8 cellular contexts compared by ENCODE assay signal in the genomic region with DNA sequence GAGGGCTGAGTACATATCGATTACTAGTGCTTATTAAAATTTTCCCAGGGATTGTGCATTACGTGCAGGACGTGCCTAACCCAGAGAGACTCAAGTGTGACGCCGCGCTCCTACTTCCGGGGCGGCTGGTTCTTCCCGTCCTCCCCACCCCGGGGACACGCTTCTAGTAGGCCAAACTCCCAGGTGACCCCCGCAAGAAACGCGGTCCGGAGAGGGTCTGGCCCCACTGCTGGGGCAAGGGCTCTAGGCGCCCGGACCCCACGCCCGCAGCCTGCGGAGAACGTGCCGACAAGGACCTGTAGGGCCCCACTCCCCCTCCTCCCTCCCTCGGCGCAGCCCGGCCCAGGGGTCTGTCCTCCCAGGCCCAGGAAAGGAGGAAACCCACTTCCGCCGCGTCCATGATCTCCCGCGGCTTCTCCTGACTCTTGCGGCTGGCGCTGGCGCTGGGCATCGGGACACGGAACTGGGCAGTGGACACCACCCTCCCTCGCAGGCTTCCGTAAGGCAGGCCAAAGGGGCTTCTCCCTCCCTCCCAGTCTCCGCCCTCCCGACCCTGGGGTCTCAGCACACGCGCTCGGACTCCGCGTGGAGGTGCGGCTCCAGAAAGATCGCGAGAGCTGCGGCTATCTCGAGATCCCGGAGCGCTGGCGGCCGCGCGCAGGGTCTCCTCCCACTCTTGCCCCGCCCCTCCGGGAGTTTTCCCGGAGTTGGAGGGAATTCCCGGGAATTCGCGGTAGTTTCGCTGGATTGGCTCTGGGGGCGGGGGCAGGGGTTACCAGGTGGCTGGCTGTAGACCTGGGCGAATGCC. TPM values are rescaled to one million over a fixed set of nuclear protein-coding genes. Genes with fewer than 3 reads are reported as not detected.
DNase-seq lines count a peak whose midpoint lies in the region; ATAC-seq and TF ChIP-seq lines count a peak whose summit lies in the region.

Gene DARS1 (minus strand): TSS at position 609 of the 808 bp plus-strand sequence. CDS start 158 bp downstream, at position 451.

- peak within 1 kb of the TSS; percentile 73 for H3K4me3 ChIP-seq in LNCaP clone FGC (ENCODE audit: low read depth, low read length)
- H3K4me3 ChIP-seq in fibroblast of mammary gland (ENCODE audit: control insufficient read depth, low read depth, low read length): peak within 1 kb of the TSS; percentile 94

- peak; percentile 97 for DNase-seq in ELF-1 (ENCODE audit: low read depth, low spot score)
- DNase-seq in H4 (ENCODE audit: low spot score): peak; percentile 89
- no peak for DNase-seq in LNCaP clone FGC (ENCODE audit: low read depth)
- peak; percentile 92 for DNase-seq in RPMI8226
- peak; percentile 80 for DNase-seq in activated T-helper 2 cell treated with anti-CD3 and anti-CD28 coated beads, Interferon-gamma antibody, Interleukin-2, Interleukin-4, amounts not matched to agents 10 μg/mL and 5 μg/mL and 100 μg/mL, durations not matched to agents 14 hours and 24 hours and 36 hours (ENCODE audit: low spot score)
- DNase-seq in fibroblast of mammary gland (ENCODE audit: low read depth): peak; percentile 91
- DNase-seq in naive thymus-derived CD8-positive, alpha-beta T cell: peak; percentile 69 to 89 (median 78)
- DNase-seq in stimulated activated naive B cell treated with anti-CD40 and anti-IgM and Interleukin-4, amounts not matched to agents 10 μg/mL and 1 μg/mL and 100 μg/mL, for 72 hours: peak; percentile 87

- POLR2A ChIA-PET in naive thymus-derived CD8-positive, alpha-beta T cell (lab: Charles Lee): interaction anchor here (0.6 to 3.3 kb wide), 16 partner anchors 9 to 396 kb away, joined by 3 to 39 read pairs (median 4); partner anchors contain the start of gene CXCR4

- ATAC-seq in naive thymus-derived CD8-positive, alpha-beta T cell: peak; percentile 82 to 84
- ATAC-seq in stimulated activated naive B cell treated with anti-CD40 and anti-IgM and Interleukin-4, amounts not matched to agents 10 μg/mL and 1 μg/mL and 100 μg/mL, for 72 hours (replicated peaks): peak; percentile 87 to 89

- intact Hi-C loops in activated T-helper 2 cell treated with anti-CD3 and anti-CD28 coated beads, Interferon-gamma antibody, Interleukin-2, Interleukin-4, amounts not matched to agents 10 μg/mL and 5 μg/mL and 100 μg/mL, durations not matched to agents 14 hours and 24 hours and 36 hours (cut with micrococcal nuclease): loop anchor here (1.0 to 2.0 kb wide), 7 partner anchors 23 to 397 kb away; partner anchors contain the start of gene MCM6

- TF ChIP-seq CTCF in LNCaP clone FGC (IDR thresholded peaks at IDR 0.05; ENCODE audit: control insufficient read depth, extremely low read depth, insufficient read depth): no peak
- no peak for TF ChIP-seq CTCF in fibroblast of mammary gland (conservative IDR thresholded peaks at IDR 0.05; ENCODE audit: control insufficient read depth, insufficient read depth, low read depth, low read length)

- H3K9me3 Mint-ChIP-seq in activated T-helper 2 cell treated with anti-CD3 and anti-CD28 coated beads, Interferon-gamma antibody, Interleukin-2, Interleukin-4, amounts not matched to agents 10 μg/mL and 5 μg/mL and 100 μg/mL, durations not matched to agents 14 hours and 24 hours and 36 hours: peaks cover 4% of the 10 kb centered on the region
- no peaks in the 10 kb centered on the region for H3K9me3 Mint-ChIP-seq in naive thymus-derived CD8-positive, alpha-beta T cell
- no peaks in the 10 kb centered on the region for H3K9me3 Mint-ChIP-seq in stimulated activated naive B cell treated with anti-CD40 and anti-IgM and Interleukin-4, amounts not matched to agents 10 μg/mL and 1 μg/mL and 100 μg/mL, for 72 hours

- peaks cover 48% of the 10 kb centered on the region for H3K36me3 Mint-ChIP-seq in activated T-helper 2 cell treated with anti-CD3 and anti-CD28 coated beads, Interferon-gamma antibody, Interleukin-2, Interleukin-4, amounts not matched to agents 10 μg/mL and 5 μg/mL and 100 μg/mL, durations not matched to agents 14 hours and 24 hours and 36 hours (ENCODE audit: low read depth)
- peaks cover 0 to 24% (median 0%) of the 10 kb centered on the region in 3 donors for H3K36me3 Mint-ChIP-seq in naive thymus-derived CD8-positive, alpha-beta T cell
- peaks cover 8 to 26% of the 10 kb centered on the region in 2 donors for H3K36me3 Mint-ChIP-seq in stimulated activated naive B cell treated with anti-CD40 and anti-IgM and Interleukin-4, amounts not matched to agents 10 μg/mL and 1 μg/mL and 100 μg/mL, for 72 hours

- peak within 1 kb of the TSS; percentile 98 for H3K27ac Mint-ChIP-seq in activated T-helper 2 cell treated with anti-CD3 and anti-CD28 coated beads, Interferon-gamma antibody, Interleukin-2, Interleukin-4, amounts not matched to agents 10 μg/mL and 5 μg/mL and 100 μg/mL, durations not matched to agents 14 hours and 24 hours and 36 hours
- peak within 1 kb of the TSS; percentile 98 to 100 (median 98) for H3K27ac Mint-ChIP-seq in naive thymus-derived CD8-positive, alpha-beta T cell
- H3K27ac Mint-ChIP-seq in stimulated activated naive B cell treated with anti-CD40 and anti-IgM and Interleukin-4, amounts not matched to agents 10 μg/mL and 1 μg/mL and 100 μg/mL, for 72 hours: peak within 1 kb of the TSS; percentile 100

- no peaks in the 10 kb centered on the region for H3K27me3 Mint-ChIP-seq in activated T-helper 2 cell treated with anti-CD3 and anti-CD28 coated beads, Interferon-gamma antibody, Interleukin-2, Interleukin-4, amounts not matched to agents 10 μg/mL and 5 μg/mL and 100 μg/mL, durations not matched to agents 14 hours and 24 hours and 36 hours (ENCODE audit: low read depth)
- no peaks in the 10 kb centered on the region for H3K27me3 Mint-ChIP-seq in naive thymus-derived CD8-positive, alpha-beta T cell
- no peaks in the 10 kb centered on the region for H3K27me3 Mint-ChIP-seq in stimulated activated naive B cell treated with anti-CD40 and anti-IgM and Interleukin-4, amounts not matched to agents 10 μg/mL and 1 μg/mL and 100 μg/mL, for 72 hours

- peaks cover 41% of the 10 kb centered on the region for H3K4me1 Mint-ChIP-seq in activated T-helper 2 cell treated with anti-CD3 and anti-CD28 coated beads, Interferon-gamma antibody, Interleukin-2, Interleukin-4, amounts not matched to agents 10 μg/mL and 5 μg/mL and 100 μg/mL, durations not matched to agents 14 hours and 24 hours and 36 hours (ENCODE audit: low read depth)
- H3K4me1 Mint-ChIP-seq in naive thymus-derived CD8-positive, alpha-beta T cell: peaks cover 11 to 59% (median 47%) of the 10 kb centered on the region in 4 donors
- H3K4me1 Mint-ChIP-seq in stimulated activated naive B cell treated with anti-CD40 and anti-IgM and Interleukin-4, amounts not matched to agents 10 μg/mL and 1 μg/mL and 100 μg/mL, for 72 hours: peaks cover 24 to 40% of the 10 kb centered on the region in 2 donors

- peak within 1 kb of the TSS; percentile 94 for H3K4me3 Mint-ChIP-seq in activated T-helper 2 cell treated with anti-CD3 and anti-CD28 coated beads, Interferon-gamma antibody, Interleukin-2, Interleukin-4, amounts not matched to agents 10 μg/mL and 5 μg/mL and 100 μg/mL, durations not matched to agents 14 hours and 24 hours and 36 hours (ENCODE audit: low read depth)
- H3K4me3 Mint-ChIP-seq in naive thymus-derived CD8-positive, alpha-beta T cell: peak within 1 kb of the TSS; percentile 91 to 98 (median 96)
- peak within 1 kb of the TSS; percentile 97 to 98 for H3K4me3 Mint-ChIP-seq in stimulated activated naive B cell treated with anti-CD40 and anti-IgM and Interleukin-4, amounts not matched to agents 10 μg/mL and 1 μg/mL and 100 μg/mL, for 72 hours

RNA-seq across cellular contexts. Expression of gene DARS1, which starts in this region (rescaled TPM):
- 94.4 and 100 TPM in 2 replicates for total RNA-seq in H4 (2014; rRNA removed; shearing (Covaris generic))
- 179 and 183 TPM in 2 replicates for total RNA-seq in activated T-helper 2 cell treated with anti-CD3 and anti-CD28 coated beads, Interferon-gamma antibody, Interleukin-2, Interleukin-4, amounts not matched to agents 10 μg/mL and 5 μg/mL and 100 μg/mL, durations not matched to agents 14 hours and 24 hours and 36 hours
- total RNA-seq in naive thymus-derived CD8-positive, alpha-beta T cell: 10 to 100 TPM; 58.5 to 59.4 TPM
- polyA plus RNA-seq in naive thymus-derived CD8-positive, alpha-beta T cell: 100 to 1,000 TPM; 129 to 135 (median 133) TPM
